In genomic region chr14:56417173-56417572, GRCh38 we compare ENCODE assay signal across 21 cellular contexts.
"Had no signal": no experiment of that assay in that cellular context is flagged by ENCODE, and none has a peak within 500 bp of the region (broad histone marks: within the 10 kb centered on the region; RNA-seq: fewer than 3 reads in every experiment).

No MANE protein-coding gene starts in this region.

- H3K9me3 ChIP-seq: adrenal gland, ascending aorta, colonic mucosa, left lung, neutrophil, ovary, prostate gland, right atrium auricular region, stomach, suprapubic skin, tibial nerve had no signal

- H3K4me1 ChIP-seq: adrenal gland, ascending aorta, colonic mucosa, left lung, prostate gland, right atrium auricular region, suprapubic skin had no signal

- H3K27me3 ChIP-seq: adrenal gland, ascending aorta, colonic mucosa, left lung, ovary, right atrium auricular region, stomach, suprapubic skin, tibial nerve had no signal

- H3K27ac ChIP-seq: adrenal gland, ascending aorta, colonic mucosa, heart right ventricle, left lung, neutrophil, ovary, prostate gland, right atrium auricular region, stomach, suprapubic skin, tibial nerve, VCaP had no signal

- H3K36me3 ChIP-seq: adrenal gland, ascending aorta, colonic mucosa, heart right ventricle, left lung, neutrophil, ovary, prostate gland, right atrium auricular region, stomach, suprapubic skin, tibial nerve had no signal

- DNase-seq: activated CD4-positive, alpha-beta T cell treated with anti-CD3 and anti-CD28 coated beads, Interleukin-2, amount 50 U/mL, for 1 hour; activated CD8-positive, alpha-beta T cell treated with anti-CD3 and anti-CD28 coated beads, Interleukin-2, amount 10 ng/mL, durations not matched to agents 7 days and 5 days; activated gamma-delta T cell treated with Interleukin-2 at 50 U/mL for 16 hours; activated T-cell treated with anti-CD3 and anti-CD28 coated beads, Interleukin-2, amount 50 U/mL, for 1 hour; adrenal gland; colonic mucosa; endodermal cell; heart right ventricle; left lung; ovary; stimulated activated CD4-positive, alpha-beta T cell treated with anti-CD3 and anti-CD28 coated beads, Interleukin-12 subunit alpha, Interleukin-12 subunit beta, amount 100 ng/mL, for 4 hours; stomach; T-helper 17 cell had no signal

- H3K4me3 ChIP-seq: adrenal gland, ascending aorta, colonic mucosa, heart right ventricle, left lung, lung, ovary, prostate gland, right atrium auricular region, stomach, suprapubic skin, tibial nerve had no signal
